In genomic region chr2:42875880-42876279, GRCh38 we compare ENCODE assay signal across 15 cellular contexts.
DNase-seq lines count a peak whose midpoint lies in the region; TF ChIP-seq lines count a peak whose summit lies in the region.
"Had no signal": no experiment of that assay in that cellular context is flagged by ENCODE, and none has a peak within 500 bp of the region (broad histone marks: within the 10 kb centered on the region; RNA-seq: fewer than 3 reads in every experiment).

No MANE protein-coding gene starts in this region.

- H3K9me3 Mint-ChIP-seq in nephron = no peaks in the 10 kb centered on the region
- H3K9me3 Mint-ChIP-seq: activated CD8-positive, alpha-beta T cell treated with anti-CD3 and anti-CD28 coated beads for 36 hours; nephron progenitor cell had no signal

- 72 to 79% (median 76%) methylated on average over 3 of the region's 3 CpGs for WGBS in adipose tissue, 3 donors
- WGBS in esophagus squamous epithelium, 2 donors = 60 to 80% methylated on average over 1 of the region's 3 CpGs
- 50 to 66% methylated on average over 3 of the region's 3 CpGs for WGBS in thyroid gland, 2 donors

- no peak for DNase-seq in esophagus squamous epithelium (lab: John Stamatoyannopoulos, UW)
- peak; percentile 27 to 30 for DNase-seq in thyroid gland
- DNase-seq in NCI-H2196 (lab: John Stamatoyannopoulos, UW; ENCODE audit: unreplicated experiment) = no peak
- no peak for DNase-seq in NCI-H510A treated with DMSO at 0.1 percent for 48 hours (lab: John Stamatoyannopoulos, UW)
- DNase-seq in SHP77 (lab: John Stamatoyannopoulos, UW) = no peak
- DNase-seq: activated CD8-positive, alpha-beta T cell treated with anti-CD3 and anti-CD28 coated beads for 36 hours; activated effector memory CD4-positive, alpha-beta T cell treated with Interleukin-2 at 50 U/mL for 16 hours; HCEC 1CT; NCI-H1694 treated with DMSO at 0.1 percent for 48 hours; NCI-H69; nephron progenitor cell; PC-3; stimulated activated CD4-positive, alpha-beta T cell treated with anti-CD3 and anti-CD28 coated beads, Interleukin-4, amount 100 ng/mL, for 4 hours had no signal

- H3K36me3 Mint-ChIP-seq in nephron (ENCODE audit: low read depth) = no peaks in the 10 kb centered on the region

- H3K27me3 ChIP-seq in esophagus squamous epithelium (no peaks in the 10 kb centered on the region), thyroid gland (no peaks in the 10 kb centered on the region)

- H3K9me3 ChIP-seq in esophagus squamous epithelium = no peaks in the 10 kb centered on the region
- no peaks in the 10 kb centered on the region for H3K9me3 ChIP-seq in thyroid gland

- H3K27ac ChIP-seq in adipose tissue (ENCODE audit: low read depth, low read length) (peak overlapping the region; percentile 59), esophagus squamous epithelium (peak overlapping the region; percentile 65 to 84 (median 78)), thyroid gland (peak overlapping the region; percentile 19 to 75 (median 49))

- TF ChIP-seq POLR2A in esophagus squamous epithelium (IDR thresholded peaks at IDR 0.05) (no peak), thyroid gland (IDR thresholded peaks at IDR 0.05) (no peak)

- H3K4me1 Mint-ChIP-seq in nephron = peaks cover 33% of the 10 kb centered on the region

- intact Hi-C loops in esophagus squamous epithelium (cut with DNase I) (no loop called here), thyroid gland (cut with DNase I) (no loop called here)

- H3K27me3 Mint-ChIP-seq in nephron (ENCODE audit: low read depth) = no peaks in the 10 kb centered on the region
- H3K27me3 Mint-ChIP-seq: activated CD8-positive, alpha-beta T cell treated with anti-CD3 and anti-CD28 coated beads for 36 hours had no signal

- H3K36me3 ChIP-seq in esophagus squamous epithelium (no peaks in the 10 kb centered on the region), thyroid gland (no peaks in the 10 kb centered on the region)

- H3K4me3 ChIP-seq in esophagus squamous epithelium (no peak overlapping the region), thyroid gland (replicated peaks in 1 of 3) (no peak overlapping the region)

- H3K4me3 Mint-ChIP-seq in nephron = no peak overlapping the region
- H3K4me3 Mint-ChIP-seq: activated CD8-positive, alpha-beta T cell treated with anti-CD3 and anti-CD28 coated beads for 36 hours; nephron progenitor cell had no signal

- TF ChIP-seq CTCF in esophagus squamous epithelium (IDR thresholded peaks at IDR 0.05) (no peak), nephron (IDR thresholded peaks at IDR 0.05; ENCODE audit: unreplicated experiment in 3 of 3) (no peak), thyroid gland (IDR thresholded peaks at IDR 0.05) (no peak)

- peaks cover 30 to 95% (median 49%) of the 10 kb centered on the region in 3 donors for H3K4me1 ChIP-seq in esophagus squamous epithelium
- peaks cover 27 to 67% of the 10 kb centered on the region in 2 donors for H3K4me1 ChIP-seq in thyroid gland

- H3K27ac Mint-ChIP-seq in nephron = peak overlapping the region in 2 of 3 experiments; percentile 46 to 65
- H3K27ac Mint-ChIP-seq: activated CD8-positive, alpha-beta T cell treated with anti-CD3 and anti-CD28 coated beads for 36 hours; nephron progenitor cell had no signal

Comparison
In these comparisons a context has a peak if more than half of its experiments do, and no peak if none do; other contexts are left out.
1. DNase-seq: peak in thyroid gland (2 of 2); none in esophagus squamous epithelium (single experiment), NCI-H2196 (single experiment), NCI-H510A treated with DMSO at 0.1 percent for 48 hours (single experiment) and SHP77 (0 of 2).
2. Peak in every context shown above with its lines, with median percentiles within 50 percentile points of each other: H3K27ac ChIP-seq.